1 cellular context compared by ENCODE assay signal in genomic region chr9:708556-709432, GRCh38.
TF ChIP-seq lines count a peak whose summit lies in the region.

No MANE protein-coding gene starts in this region.

TF ChIP-seq in SK-N-SH, 30 proteins besides CTCF, POLR2A, EP300 and RAD21 (continued from another document):
- no peak for TF ChIP-seq MEF2A (IDR thresholded peaks at IDR 0.05; ENCODE audit: borderline replicate concordance, low read depth)
